8 cellular contexts compared by ENCODE assay signal in genomic region chr5:157252741-157253465, GRCh38. TPM values are rescaled to one million over a fixed set of nuclear protein-coding genes. Genes with fewer than 3 reads are reported as not detected.
DNase-seq lines count a peak whose midpoint lies in the region; ATAC-seq and TF ChIP-seq lines count a peak whose summit lies in the region.

No MANE protein-coding gene starts in this region.

- TF ChIP-seq CTCF in body of pancreas (IDR thresholded peaks at IDR 0.05), result no peak
- TF ChIP-seq CTCF in omental fat pad (IDR thresholded peaks at IDR 0.05), result no peak

- 45 to 65% methylated on average over 4 of the region's 4 CpGs for WGBS in body of pancreas, 2 donors

- intact Hi-C loops in body of pancreas (cut with DNase I), result loop anchor here (10.0 kb wide), 1 partner anchor 62 kb away; no protein-coding TSS in a partner anchor

- no peaks in the 10 kb centered on the region for H3K27me3 ChIP-seq in body of pancreas

- peak; percentile 91 for ATAC-seq in GM19438 (IDR thresholded peaks at IDR 0.05; ENCODE audit: low read depth, unreplicated experiment)
- peak; percentile 97 for ATAC-seq in HG03432 (IDR thresholded peaks at IDR 0.05; ENCODE audit: unreplicated experiment)
- ATAC-seq in body of pancreas, result no peak
- ATAC-seq in omental fat pad (ENCODE audit: low FRiP score), result no peak

- H3K27ac ChIP-seq in body of pancreas, result no peak overlapping the region

- peak; percentile 42 for DNase-seq in CD1c-positive myeloid dendritic cell (ENCODE audit: extremely low spot score)
- DNase-seq in activated CD4-positive, alpha-beta T cell treated with anti-CD3 and anti-CD28 coated beads, Interleukin-2, amount 50 U/mL, for 48 hours, result peak; percentile 58 to 68
- DNase-seq in islet precursor cell, result peak; percentile 66
- no peak for DNase-seq in body of pancreas
- DNase-seq in omental fat pad (ENCODE audit: low spot score), result no peak
- no peak for DNase-seq in cortex of kidney (lab: John Stamatoyannopoulos, UW)

- H3K4me3 ChIP-seq in body of pancreas, result no peak overlapping the region

- H3K4me1 ChIP-seq in body of pancreas, result no peaks in the 10 kb centered on the region

- no peaks in the 10 kb centered on the region for H3K36me3 ChIP-seq in body of pancreas (replicated peaks in 1 of 2; ENCODE audit: insufficient read depth in 1 of 2, low read depth in 2 of 2)

- H3K9me3 ChIP-seq in body of pancreas, result no peaks in the 10 kb centered on the region

- no peak for TF ChIP-seq POLR2A in body of pancreas (IDR thresholded peaks at IDR 0.05)

RNA-seq across cellular contexts. Expression of gene CYFIP2, which starts 13.0 kb away (rescaled TPM):
- total RNA-seq in body of pancreas (10 to 100 TPM; 15.6 to 22.1 TPM), omental fat pad (10 to 100 TPM; 12.7 to 25.5 (median 15.8) TPM)

Comparison
In these comparisons a context has a peak if more than half of its experiments do, and no peak if none do; other contexts are left out.
1. DNase-seq: peak in CD1c-positive myeloid dendritic cell (single experiment), activated CD4-positive, alpha-beta T cell treated with anti-CD3 and anti-CD28 coated beads, Interleukin-2, amount 50 U/mL, for 48 hours (2 of 2) and islet precursor cell (single experiment); none in body of pancreas (0 of 4), omental fat pad (single experiment) and cortex of kidney (single experiment).
2. ATAC-seq: peak in GM19438 (single experiment) and HG03432 (single experiment); none in body of pancreas (single experiment) and omental fat pad (single experiment).